In the genomic region with DNA sequence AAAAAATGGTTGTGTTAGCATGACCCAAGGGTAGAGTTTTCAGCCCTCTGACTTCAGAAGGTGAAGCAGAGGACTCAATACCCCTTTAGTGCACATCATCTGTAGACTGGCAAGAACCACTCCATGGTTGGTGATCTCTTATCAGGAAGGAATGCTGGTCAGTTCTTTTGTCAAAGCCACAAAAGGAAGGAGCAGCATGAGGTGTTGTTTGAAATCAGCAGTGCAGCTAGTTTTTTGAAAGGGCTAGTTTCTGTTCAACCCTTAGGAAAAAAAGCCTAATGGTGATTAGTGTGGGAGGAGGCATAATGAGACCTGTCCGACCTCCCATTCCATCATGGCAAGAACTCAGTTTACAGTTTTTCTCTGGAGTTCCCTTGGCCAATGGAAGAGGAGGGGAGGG, we compare ENCODE assay signal across 1 cellular context.
TF ChIP-seq lines count a peak whose summit lies in the region.

No MANE protein-coding gene starts in this region.

TF ChIP-seq in H1, 55 proteins besides CTCF, POLR2A, EP300 and RAD21:
- no peak for TF ChIP-seq BCL11A (IDR thresholded peaks at IDR 0.05; ENCODE audit: low read depth in 2 of 2, low read length in 2 of 2)
- no peak for TF ChIP-seq JUND (IDR thresholded peaks at IDR 0.05; ENCODE audit: low read length)
- TF ChIP-seq SRF (IDR thresholded peaks at IDR 0.05; ENCODE audit: low read depth, low read length): no peak
- TF ChIP-seq, protein P1, sequence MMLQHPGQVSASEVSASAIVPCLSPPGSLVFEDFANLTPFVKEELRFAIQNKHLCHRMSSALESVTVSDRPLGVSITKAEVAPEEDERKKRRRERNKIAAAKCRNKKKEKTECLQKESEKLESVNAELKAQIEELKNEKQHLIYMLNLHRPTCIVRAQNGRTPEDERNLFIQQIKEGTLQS (IDR thresholded peaks at IDR 0.05; ENCODE audit: insufficient read depth, low read depth, low read length): no peak
- no peak for TF ChIP-seq KDM5A (IDR thresholded peaks at IDR 0.05; ENCODE audit: low read length)
- TF ChIP-seq SP1 (IDR thresholded peaks at IDR 0.05; ENCODE audit: low read depth, low read length): no peak
- no peak for TF ChIP-seq KDM1A (IDR thresholded peaks at IDR 0.05; ENCODE audit: borderline replicate concordance, low read length)
- no peak for TF ChIP-seq HDAC6 (IDR thresholded peaks at IDR 0.05; ENCODE audit: low read depth, low read length)
- no peak for TF ChIP-seq CHD2 (IDR thresholded peaks at IDR 0.05; ENCODE audit: low read length)
- TF ChIP-seq NANOG (IDR thresholded peaks at IDR 0.05; ENCODE audit: insufficient read depth, low read depth, low read length, poor library complexity, severe bottlenecking): no peak
- TF ChIP-seq TAF7 (optimal IDR thresholded peaks at IDR 0.05; ENCODE audit: borderline replicate concordance, low read depth, low read length): no peak
- no peak for TF ChIP-seq CBX5 (IDR thresholded peaks at IDR 0.05; ENCODE audit: low read depth, low read length)
- TF ChIP-seq CBX8 (IDR thresholded peaks at IDR 0.05; ENCODE audit: borderline replicate concordance, low read depth, low read length): no peak
- no peak for TF ChIP-seq SUZ12 (IDR thresholded peaks at IDR 0.05; ENCODE audit: low read length)
- no peak for TF ChIP-seq ASH2L (IDR thresholded peaks at IDR 0.05; ENCODE audit: low read length)
- no peak for TF ChIP-seq CEBPB (IDR thresholded peaks at IDR 0.05; ENCODE audit: low read depth, low read length)
- no peak for TF ChIP-seq POU5F1 (IDR thresholded peaks at IDR 0.05; ENCODE audit: low read depth, low read length)
- TF ChIP-seq YY1 (IDR thresholded peaks at IDR 0.05; ENCODE audit: low read depth, low read length): no peak
